Comparison of ENCODE assay signal across 28 cellular contexts in the genomic region with DNA sequence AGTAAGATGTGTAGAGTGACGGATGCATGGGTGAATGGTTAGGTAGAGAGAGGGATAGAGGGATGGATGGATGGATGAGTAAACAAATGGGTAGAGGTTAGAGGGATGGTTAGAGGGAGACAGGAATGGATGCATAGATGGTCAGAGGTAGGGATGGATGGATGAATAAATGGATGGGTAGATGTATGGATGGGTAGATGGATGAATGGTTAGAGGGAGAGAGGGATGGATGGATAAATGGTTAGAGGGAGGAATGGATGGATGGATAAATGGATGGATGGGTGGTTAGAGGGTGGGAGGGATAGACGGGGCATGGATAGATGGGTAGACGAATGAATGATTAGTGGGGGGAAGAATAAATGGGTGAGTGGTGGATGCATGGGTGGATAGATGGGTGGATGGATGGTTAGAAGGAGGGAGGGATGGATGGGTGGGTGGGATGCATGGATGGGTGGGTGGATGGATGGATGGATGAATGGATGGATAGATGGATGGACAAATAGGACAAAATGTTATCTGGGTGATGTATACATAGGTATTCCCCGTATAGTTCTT. TPM values are rescaled to one million over a fixed set of nuclear protein-coding genes. Genes with fewer than 3 reads are reported as not detected.
DNase-seq lines count a peak whose midpoint lies in the region; ATAC-seq and TF ChIP-seq lines count a peak whose summit lies in the region.
"Had no signal": no experiment of that assay in that cellular context is flagged by ENCODE, and none has a peak within 500 bp of the region (broad histone marks: within the 10 kb centered on the region; RNA-seq: fewer than 3 reads in every experiment).

No MANE protein-coding gene starts in this region.

- 47 to 49% methylated on average over 4 of the region's 4 CpGs for WGBS in GM23248 (ENCODE audit: low coverage in 1 of 2, low lambda C conversion rate in 2 of 2, missing lambda C conversion rate in 2 of 2), 2 experiments
- 46 to 47% methylated on average over 4 of the region's 4 CpGs for WGBS in esophagus squamous epithelium, 2 donors

- TF ChIP-seq POLR2A in esophagus squamous epithelium (IDR thresholded peaks at IDR 0.05) = no peak

- H3K4me2 ChIP-seq in GM23248 (ENCODE audit: unreplicated experiment) = no peak overlapping the region

- no peaks in the 10 kb centered on the region for H3K9me3 ChIP-seq in GM23248 (ENCODE audit: low read depth)
- no peaks in the 10 kb centered on the region for H3K9me3 ChIP-seq in RWPE2 (ENCODE audit: severe bottlenecking)
- no peaks in the 10 kb centered on the region for H3K9me3 ChIP-seq in esophagus squamous epithelium
- H3K9me3 ChIP-seq in tibial artery = no peaks in the 10 kb centered on the region
- H3K9me3 ChIP-seq: colonic mucosa, ovary, SJCRH30, thyroid gland had no signal

- H4K20me1 ChIP-seq in GM23248 (ENCODE audit: insufficient read depth) = no peaks in the 10 kb centered on the region

- H2AFZ ChIP-seq in GM23248 = no peak overlapping the region

- H3K27me3 ChIP-seq in GM23248 (replicated peaks; ENCODE audit: insufficient read depth) = no peaks in the 10 kb centered on the region
- H3K27me3 ChIP-seq in RWPE2 (ENCODE audit: insufficient read depth, poor library complexity, severe bottlenecking) = no peaks in the 10 kb centered on the region
- H3K27me3 ChIP-seq in esophagus squamous epithelium = no peaks in the 10 kb centered on the region
- no peaks in the 10 kb centered on the region for H3K27me3 ChIP-seq in tibial artery
- H3K27me3 ChIP-seq: cardiac muscle cell, colonic mucosa, ovary, SJCRH30, thyroid gland had no signal

- no peak for TF ChIP-seq CTCF in RWPE2 (IDR thresholded peaks at IDR 0.05; ENCODE audit: poor library complexity, severe bottlenecking)
- no peak for TF ChIP-seq CTCF in esophagus squamous epithelium (IDR thresholded peaks at IDR 0.05)
- no peak for TF ChIP-seq CTCF in tibial artery (IDR thresholded peaks at IDR 0.05)

- H3F3A ChIP-seq in GM23248 (ENCODE audit: insufficient read depth) = peaks cover 14% of the 10 kb centered on the region

- intact Hi-C loops in esophagus squamous epithelium (cut with DNase I) = no loop called here
- intact Hi-C loops in tibial artery (cut with DNase I; ENCODE audit: low total_unique reads) = loop anchor here (5.0 kb wide), 1 partner anchor 42 kb away; no protein-coding TSS in a partner anchor

- H3K4me1 ChIP-seq in GM23248 (ENCODE audit: insufficient read depth) (peaks cover 14% of the 10 kb centered on the region), RWPE2 (ENCODE audit: insufficient read depth, poor library complexity, severe bottlenecking) (peaks cover 23% of the 10 kb centered on the region), esophagus squamous epithelium (peaks cover 12 to 45% (median 19%) of the 10 kb centered on the region in 3 donors), tibial artery (peaks cover 5 to 25% (median 22%) of the 10 kb centered on the region in 4 donors)

- H3K4me3 ChIP-seq in GM23248 = no peak overlapping the region
- no peak overlapping the region for H3K4me3 ChIP-seq in RWPE2 (ENCODE audit: severe bottlenecking)
- no peak overlapping the region for H3K4me3 ChIP-seq in esophagus squamous epithelium
- H3K4me3 ChIP-seq in tibial artery = no peak overlapping the region
- H3K4me3 ChIP-seq: cardiac muscle cell, colonic mucosa, ovary, SJCRH30, smooth muscle cell, thyroid gland had no signal

- DNase-seq in GM23248 = no peak
- no peak for DNase-seq in RWPE2 (ENCODE audit: low spot score)
- no peak for DNase-seq in esophagus squamous epithelium (lab: John Stamatoyannopoulos, UW)
- DNase-seq in tibial artery = no peak
- no peak for DNase-seq in activated CD4-positive, alpha-beta T cell treated with anti-CD3 and anti-CD28 coated beads, Interleukin-2, amount 50 U/mL, for 48 hours
- no peak for DNase-seq in HuH-7.5 (ENCODE audit: low spot score)
- no peak for DNase-seq in NOMO-1 (lab: John Stamatoyannopoulos, UW; ENCODE audit: unreplicated experiment in 2 of 2)
- DNase-seq: activated CD4-positive, alpha-beta T cell treated with anti-CD3 and anti-CD28 coated beads for 48 hours; colonic mucosa; DMS79; effector memory CD4-positive, alpha-beta T cell; HCEC 1CT; midbrain; naive B cell; NCI-H146; NCI-H226; NCI-H748 treated with DMSO at 0.1 percent for 48 hours; ovary; SJCRH30; stimulated activated CD4-positive, alpha-beta T cell treated with anti-CD3 and anti-CD28 coated beads, Interleukin-2, amount 100 ng/mL, for 24 hours; stimulated activated naive CD8-positive, alpha-beta T cell treated with anti-CD3 and anti-CD28 coated beads, Interleukin-15, amount 100 ng/mL, for 72 hours; SW 1271; T1000; thyroid gland had no signal

- peak overlapping the region; percentile 98 for H3K27ac ChIP-seq in GM23248
- peak overlapping the region; percentile 84 for H3K27ac ChIP-seq in RWPE2 (ENCODE audit: poor library complexity, severe bottlenecking)
- peak overlapping the region in 3 of 4 donors; percentile 14 to 91 (median 87) for H3K27ac ChIP-seq in esophagus squamous epithelium
- peak overlapping the region; percentile 86 to 87 for H3K27ac ChIP-seq in tibial artery
- H3K27ac ChIP-seq: cardiac muscle cell, VCaP had no signal

- no peaks in the 10 kb centered on the region for H3K36me3 ChIP-seq in GM23248 (ENCODE audit: low read depth)
- H3K36me3 ChIP-seq in RWPE2 (ENCODE audit: low read depth) = no peaks in the 10 kb centered on the region
- no peaks in the 10 kb centered on the region for H3K36me3 ChIP-seq in esophagus squamous epithelium
- no peaks in the 10 kb centered on the region for H3K36me3 ChIP-seq in tibial artery
- H3K36me3 ChIP-seq: cardiac muscle cell, colonic mucosa, ovary, SJCRH30, thyroid gland had no signal

- no peak for ATAC-seq in RWPE2 (ENCODE audit: low read depth)
- ATAC-seq: activated naive CD4-positive, alpha-beta T cell treated with anti-CD3 and anti-CD28 coated beads, Interleukin-2, amount 50 U/mL, for 72 hours; stimulated activated naive CD8-positive, alpha-beta T cell treated with anti-CD3 and anti-CD28 coated beads, Interleukin-15, amount 100 ng/mL, for 72 hours had no signal

- H3K9ac ChIP-seq in GM23248 = no peak overlapping the region

- no peaks in the 10 kb centered on the region for H3K9me2 ChIP-seq in GM23248 (ENCODE audit: insufficient read depth)

- in situ Hi-C loops in GM23248 (cut with MboI) = no loop called here

- H3K79me2 ChIP-seq in GM23248 (ENCODE audit: insufficient read depth) = no peaks in the 10 kb centered on the region

RNA-seq across cellular contexts. Expression of a gene that starts 29.2 kb away (rescaled TPM):
- total RNA-seq in GM23248 (2014; rRNA removed; shearing (Covaris generic)) = 5.9 and 6.7 TPM in 2 replicates
- 5.3 and 5.4 TPM in 2 replicates for polyA plus RNA-seq in GM23248 (2016; fragmentation: Nextera tagmentation; extraction: Ambion mirVana)
- total RNA-seq in esophagus squamous epithelium = 10 to 100 TPM; 13.7 to 22.9 (median 17.0) TPM

RNA-seq across cellular contexts. Expression of a gene that starts 52.4 kb away (rescaled TPM):
- 83.2 and 92.1 TPM in 2 replicates for total RNA-seq in GM23248 (2014; rRNA removed; shearing (Covaris generic))
- polyA plus RNA-seq in GM23248 (2016; fragmentation: Nextera tagmentation; extraction: Ambion mirVana) = 150 and 159 TPM in 2 replicates
- total RNA-seq in esophagus squamous epithelium = 10 to 100 TPM; 13.7 to 44.4 (median 34.4) TPM
